In the genomic region with DNA sequence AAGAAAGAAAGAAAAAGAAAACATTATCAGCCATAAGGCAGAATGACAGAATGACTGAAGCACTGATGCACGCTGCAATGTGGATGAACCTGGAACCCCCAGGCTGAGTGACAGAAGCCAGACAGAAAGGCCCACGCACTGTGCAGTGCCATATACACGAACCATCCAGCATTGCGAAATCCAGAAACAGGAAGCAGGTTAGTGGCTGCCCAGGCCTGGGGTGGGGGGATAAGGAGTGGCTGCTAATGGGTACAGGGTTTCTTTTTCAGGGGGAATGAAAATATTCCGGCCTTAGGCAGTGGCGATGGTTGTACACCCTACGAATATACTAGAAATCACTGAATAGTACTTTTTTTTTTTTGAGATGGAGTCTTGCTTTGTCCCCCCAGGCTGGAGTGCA, we compare ENCODE assay signal across 31 cellular contexts. TPM values are rescaled to one million over a fixed set of nuclear protein-coding genes. Genes with fewer than 3 reads are reported as not detected.
DNase-seq lines count a peak whose midpoint lies in the region; ATAC-seq, FAIRE-seq and TF ChIP-seq lines count a peak whose summit lies in the region.
"Had no signal": no experiment of that assay in that cellular context is flagged by ENCODE, and none has a peak within 500 bp of the region (broad histone marks: within the 10 kb centered on the region; RNA-seq: fewer than 3 reads in every experiment).

No MANE protein-coding gene starts in this region.

- peaks cover 0 to 8% (median 0%) of the 10 kb centered on the region in 7 donors for H3K4me1 Mint-ChIP-seq in naive thymus-derived CD4-positive, alpha-beta T cell

- peak overlapping the region in 1 of 10 donors; percentile 29 for H3K4me3 Mint-ChIP-seq in naive thymus-derived CD4-positive, alpha-beta T cell
- H3K4me3 Mint-ChIP-seq: activated naive CD4-positive, alpha-beta T cell treated with anti-CD3 and anti-CD28 coated beads, Interleukin-2, amount 50 U/mL, for 24 hours; naive B cell had no signal

- H3K36me3 Mint-ChIP-seq in naive thymus-derived CD4-positive, alpha-beta T cell = peaks cover 0 to 4% (median 0%) of the 10 kb centered on the region in 5 donors
- H3K36me3 Mint-ChIP-seq: activated naive CD4-positive, alpha-beta T cell treated with anti-CD3 and anti-CD28 coated beads, Interleukin-2, amount 50 U/mL, for 24 hours; naive B cell had no signal

- no peak overlapping the region for H2BK5ac ChIP-seq in H1 (ENCODE audit: low read depth, low read length)

- H3K23ac ChIP-seq in H1 (ENCODE audit: insufficient read length) = no peak overlapping the region

- FAIRE-seq in H1 (lab: Jason Lieb, UNC) = no peak
- FAIRE-seq: GM12892 had no signal

- H2BK120ac ChIP-seq in H1 (replicated peaks; ENCODE audit: low read depth, low read length) = no peak overlapping the region

- CTCF ChIA-PET in HEK293 (lab: Yijun Ruan, JAX) (no interaction called here), H1 (lab: Charles Lee; ENCODE audit: partially characterized antibody) (interaction anchor here (2.3 kb wide), 1 partner anchor 10 kb away, joined by 6 read pairs; no protein-coding TSS in a partner anchor)
- CTCF ChIA-PET in naive thymus-derived CD4-positive, alpha-beta T cell (lab: Charles Lee) = no interaction called here

- TF ChIP-seq EP300 in H1 (IDR thresholded peaks at IDR 0.05; ENCODE audit: borderline replicate concordance in 1 of 2, low read depth in 2 of 2, low read length in 2 of 2) = no peak

- H3K4me2 ChIP-seq in H1 (ENCODE audit: insufficient read depth in 1 of 2, low read depth in 2 of 2, low read length in 2 of 2) = no peak overlapping the region
- H3K4me2 ChIP-seq: KMS-11 had no signal

- H2AFZ ChIP-seq in H1 (ENCODE audit: low read length) = no peak overlapping the region

- H3K14ac ChIP-seq in H1 (ENCODE audit: insufficient read length) = no peak overlapping the region

- no peak overlapping the region for H3K18ac ChIP-seq in H1 (ENCODE audit: extremely low read depth, low read length)

- WGBS in H1 (ENCODE audit: extremely low coverage in 1 of 2, insufficient coverage in 1 of 2, insufficient read length in 1 of 2, insufficient replicate concordance in 2 of 2, low coverage in 1 of 2, low lambda C conversion rate in 2 of 2, missing lambda C conversion rate in 1 of 2), 2 experiments = 95% methylated on average over 7 of the region's 7 CpGs; no CpG with 5 or more reads in 1 of the 2 experiments

- no peaks in the 10 kb centered on the region for H3K79me2 ChIP-seq in H1 (ENCODE audit: control insufficient read depth in 1 of 2, insufficient read depth in 2 of 2, low read length in 2 of 2)

- H3K4me1 ChIP-seq in HEK293 (ENCODE audit: control insufficient read depth, insufficient read depth, low read length) = no peaks in the 10 kb centered on the region
- H3K4me1 ChIP-seq in H1 (replicated peaks in 1 of 4; ENCODE audit: control insufficient read depth in 3 of 4, insufficient read depth in 4 of 4, low read length in 3 of 4) = peaks cover 0 to 4% (median 3%) of the 10 kb centered on the region in 4 experiments; a peak in 4 of 7 replicates
- peaks cover 0 to 2% of the 10 kb centered on the region in 2 donors for H3K4me1 ChIP-seq in naive thymus-derived CD4-positive, alpha-beta T cell (ENCODE audit: control insufficient read depth in 2 of 2, insufficient read depth in 2 of 2, low read length in 2 of 2)
- H3K4me1 ChIP-seq: BE2C, breast epithelium, foreskin keratinocyte had no signal

- no peak for ATAC-seq in HG03342 (IDR thresholded peaks at IDR 0.05; ENCODE audit: unreplicated experiment)
- no peak for ATAC-seq in naive thymus-derived CD4-positive, alpha-beta T cell
- ATAC-seq: foreskin keratinocyte, sciatic nerve, SK-N-SH treated with all-trans-retinoic acid at 6 μM for 48 hours had no signal

- TF ChIP-seq CTCF in HEK293 (tag by site-specific recombination; IDR thresholded peaks at IDR 0.05) (no peak), H1 (IDR thresholded peaks at IDR 0.05; ENCODE audit: control extremely low read depth in 1 of 3, insufficient read depth in 1 of 3, low read depth in 1 of 3, low read length in 3 of 3) (no peak)

- H3K23me2 ChIP-seq in H1 (ENCODE audit: low read depth, low read length) = no peaks in the 10 kb centered on the region

- H3K79me1 ChIP-seq in H1 (ENCODE audit: low read depth, low read length) = no peaks in the 10 kb centered on the region

- no peak overlapping the region for H2BK15ac ChIP-seq in H1 (ENCODE audit: low read length)

- H3K27ac ChIP-seq in HEK293 (ENCODE audit: extremely low read depth, low read depth, low read length) (no peak overlapping the region), H1 (ENCODE audit: low read depth, low read length) (no peak overlapping the region)
- no peak overlapping the region for H3K27ac ChIP-seq in naive thymus-derived CD4-positive, alpha-beta T cell (ENCODE audit: low read depth, low read length)
- H3K27ac ChIP-seq: breast epithelium, esophagus squamous epithelium, foreskin keratinocyte, KMS-11, tibial nerve, VCaP had no signal

- H3K27me3 Mint-ChIP-seq in naive thymus-derived CD4-positive, alpha-beta T cell = peaks cover 0 to 6% (median 2%) of the 10 kb centered on the region in 5 donors

- H2AK5ac ChIP-seq in H1 (ENCODE audit: low read depth, low read length) = no peak overlapping the region

- H4K8ac ChIP-seq in H1 (ENCODE audit: extremely low read depth, insufficient read depth, low read length) = no peak overlapping the region

- H2BK12ac ChIP-seq in H1 (ENCODE audit: low read depth, low read length) = no peak overlapping the region

- POLR2A ChIA-PET in HEK293 (lab: Yijun Ruan, JAX) (no interaction called here), H1 (lab: Charles Lee; ENCODE audit: partially characterized antibody) (no interaction called here)
- POLR2A ChIA-PET in naive thymus-derived CD4-positive, alpha-beta T cell (lab: Charles Lee) = no interaction called here

- H3K9ac ChIP-seq in H1 (replicated peaks in 1 of 4; ENCODE audit: extremely low read depth in 1 of 4, low read depth in 3 of 4, low read length in 3 of 4) = no peak overlapping the region
- H3K9ac ChIP-seq: KMS-11 had no signal

- no peak overlapping the region for H3K27ac Mint-ChIP-seq in naive thymus-derived CD4-positive, alpha-beta T cell
- H3K27ac Mint-ChIP-seq: activated naive CD4-positive, alpha-beta T cell treated with anti-CD3 and anti-CD28 coated beads, Interleukin-2, amount 50 U/mL, for 24 hours; naive B cell; progenitor cell of endocrine pancreas had no signal

- H3K56ac ChIP-seq in H1 (replicated peaks; ENCODE audit: insufficient read length, low read depth, low read length) = no peak overlapping the region

- H2BK20ac ChIP-seq in H1 (ENCODE audit: low read length) = no peak overlapping the region

- H3K9me3 ChIP-seq in HEK293 (ENCODE audit: control insufficient read depth, insufficient read depth, low read depth, low read length) (no peaks in the 10 kb centered on the region), H1 (ENCODE audit: insufficient read depth in 2 of 2, low read depth in 1 of 2, low read length in 1 of 2) (no peaks in the 10 kb centered on the region), MG63 (no peaks in the 10 kb centered on the region)
- no peaks in the 10 kb centered on the region for H3K9me3 ChIP-seq in naive thymus-derived CD4-positive, alpha-beta T cell (ENCODE audit: control insufficient read depth in 2 of 3, low read length in 3 of 3)
- H3K9me3 ChIP-seq: BE2C, breast epithelium, esophagus squamous epithelium had no signal

- DNase-seq in AML-193 (lab: John Stamatoyannopoulos, UW) (peak; percentile 37 to 52), NOMO-1 treated with DMSO at 0.1 percent for 48 hours (lab: John Stamatoyannopoulos, UW; ENCODE audit: unreplicated experiment) (peak; percentile 43), H1 (ENCODE audit: low read depth in 1 of 2, low spot score in 2 of 2) (no peak), COLO829 (ENCODE audit: low spot score) (no peak), MG63 (no peak)
- DNase-seq in naive thymus-derived CD4-positive, alpha-beta T cell = no peak
- DNase-seq: activated CD4-positive, alpha-beta T cell treated with anti-CD3 and anti-CD28 coated beads for 4 hours; activated T-cell treated with anti-CD3 and anti-CD28 coated beads for 4 hours; BE2C; DMS153; esophagus squamous epithelium; foreskin keratinocyte; head of caudate nucleus; midbrain; naive B cell; NCI-H1048; NCI-H1694; NCI-H446 treated with DMSO at 0.1 percent for 48 hours; NCI-H774; stimulated activated CD4-positive, alpha-beta T cell treated with anti-CD3 and anti-CD28 coated beads, Interleukin-4, amount 100 ng/mL, for 24 hours had no signal

- TF ChIP-seq RAD21 in H1 (IDR thresholded peaks at IDR 0.05 in 1 of 2, conservative IDR thresholded peaks at IDR 0.05 in 1 of 2; ENCODE audit: low read depth in 2 of 2, low read length in 2 of 2) = no peak

- H3K4ac ChIP-seq in H1 (replicated peaks; ENCODE audit: insufficient read length, low read depth, low read length) = no peak overlapping the region

- H3K4me3 ChIP-seq in HEK293 (ENCODE audit: low read depth, low read length) (no peak overlapping the region), H1 (ENCODE audit: extremely low read depth in 1 of 4, insufficient read depth in 2 of 4, low read depth in 3 of 4, low read length in 4 of 4) (no peak overlapping the region), MG63 (no peak overlapping the region)
- H3K4me3 ChIP-seq in naive thymus-derived CD4-positive, alpha-beta T cell (ENCODE audit: low read length) = no peak overlapping the region
- H3K4me3 ChIP-seq: breast epithelium, esophagus squamous epithelium, tibial nerve had no signal

- H4K20me1 ChIP-seq in H1 (replicated peaks in 1 of 2; ENCODE audit: control insufficient read depth in 1 of 2, insufficient read depth in 2 of 2, low read length in 2 of 2) = no peaks in the 10 kb centered on the region

- peaks cover 0 to 2% (median 0%) of the 10 kb centered on the region in 11 donors for H3K9me3 Mint-ChIP-seq in naive thymus-derived CD4-positive, alpha-beta T cell
- H3K9me3 Mint-ChIP-seq: activated naive CD4-positive, alpha-beta T cell treated with anti-CD3 and anti-CD28 coated beads, Interleukin-2, amount 50 U/mL, for 24 hours had no signal

- no peak for TF ChIP-seq POLR2A in H1 (IDR thresholded peaks at IDR 0.05; ENCODE audit: control extremely low read depth in 1 of 2, low read depth in 2 of 2, low read length in 2 of 2)

- no peak overlapping the region for H4K91ac ChIP-seq in H1 (replicated peaks; ENCODE audit: insufficient read length, low read length)

- H3K36me3 ChIP-seq in HEK293 (ENCODE audit: control insufficient read depth in 2 of 2, insufficient read depth in 1 of 2, low read length in 2 of 2) (no peaks in the 10 kb centered on the region), H1 (ENCODE audit: control insufficient read depth in 2 of 4, insufficient read depth in 4 of 4, low read length in 3 of 4) (no peaks in the 10 kb centered on the region), MG63 (no peaks in the 10 kb centered on the region)
- no peaks in the 10 kb centered on the region for H3K36me3 ChIP-seq in naive thymus-derived CD4-positive, alpha-beta T cell (ENCODE audit: control insufficient read depth in 2 of 3, insufficient read depth in 3 of 3, low read length in 3 of 3)
- H3K36me3 ChIP-seq: BE2C, breast epithelium, esophagus squamous epithelium, tibial nerve had no signal

- H3K27me3 ChIP-seq in H1 (replicated peaks in 1 of 4; ENCODE audit: control insufficient read depth in 3 of 4, extremely low read depth in 1 of 4, insufficient read depth in 3 of 4, low read length in 3 of 4) (peaks cover 0 to 6% (median 5%) of the 10 kb centered on the region in 4 experiments; a peak in 5 of 7 replicates), MG63 (no peaks in the 10 kb centered on the region)
- H3K27me3 ChIP-seq in naive thymus-derived CD4-positive, alpha-beta T cell (ENCODE audit: control insufficient read depth in 2 of 2, insufficient read depth in 2 of 2, low read length in 2 of 2) = no peaks in the 10 kb centered on the region
- H3K27me3 ChIP-seq: BE2C had no signal

- intact Hi-C loops in naive thymus-derived CD4-positive, alpha-beta T cell (cut with micrococcal nuclease) = loop anchor here in 1 of 2 donors (10.0 kb wide), 1 partner anchor 112 kb away; a partner anchor contains a TSS

- no peak overlapping the region for H4K5ac ChIP-seq in H1 (ENCODE audit: insufficient read length, low read depth, low read length)

RNA-seq across cellular contexts. Expression of a gene that starts 57.0 kb away (rescaled TPM):
- total RNA-seq in H1 (2021; fragmentation: NEBNext Ultra II Directional; extraction: Animal tissue kit (Norgen Biotek cat#: 25700)) = 0.94 and 1.8 TPM in 2 replicates
- 0.42 and 0.58 TPM in 2 replicates for polyA plus RNA-seq in H1 (2011; rRNA removed)
- polyA plus RNA-seq in H1 (2011; cell fraction: cytosol; rRNA removed) = 0.48 TPM
- polyA plus RNA-seq in H1 (2011; cell fraction: nucleus; rRNA removed) = 3.5 TPM
- polyA plus RNA-seq in H1 (2012, experiment 1 of 2) = 0.48 to 1.5 TPM (median 0.97 TPM) in 4 replicates
- polyA plus RNA-seq in H1 (2012, experiment 2 of 2) = 0.43 TPM
- 0.77 TPM for polyA plus RNA-seq in H1 (2013, experiment 1 of 2)
- polyA plus RNA-seq in H1 (2013, experiment 2 of 2) = 0.31 TPM
- polyA minus RNA-seq in H1 (2011; rRNA and poly(A)+ RNA removed) = 0.47 and 0.80 TPM in 2 replicates
- polyA minus RNA-seq in H1 (2011; cell fraction: cytosol; rRNA and poly(A)+ RNA removed) = 0.37 TPM
- 0.90 TPM for polyA minus RNA-seq in H1 (2011; cell fraction: nucleus; rRNA and poly(A)+ RNA removed)
- 1 to 10 TPM in 1 of 5 experiments, under 1 TPM in 4; 0.14 to 2.8 (median 0.37) TPM for total RNA-seq in naive thymus-derived CD4-positive, alpha-beta T cell
- polyA plus RNA-seq in naive thymus-derived CD4-positive, alpha-beta T cell = not detected
- total RNA-seq in MG63 (2014; rRNA removed; shearing (Covaris generic); ENCODE audit: low replicate concordance) = 0.07 and 0.23 TPM in 2 replicates

Comparison
In these comparisons a context has a peak if more than half of its experiments do, and no peak if none do; other contexts are left out.
1. DNase-seq: peak in AML-193 (2 of 2) and NOMO-1 treated with DMSO at 0.1 percent for 48 hours (single experiment); none in H1 (0 of 2), COLO829 (single experiment), naive thymus-derived CD4-positive, alpha-beta T cell (0 of 9) and MG63 (single experiment).